Comparison of ENCODE assay signal across 18 cellular contexts in genomic region chr3:35790764-35791163, GRCh38.
"Had no signal": no experiment of that assay in that cellular context is flagged by ENCODE, and none has a peak within 500 bp of the region (broad histone marks: within the 10 kb centered on the region; RNA-seq: fewer than 3 reads in every experiment).

No MANE protein-coding gene starts in this region.

- ATAC-seq: foreskin keratinocyte, gastroesophageal sphincter, heart left ventricle, left colon, left lung, left ventricle myocardium superior, lower lobe of right lung, mucosa of descending colon had no signal

- DNase-seq: dermis blood vessel endothelial cell; dorsolateral prefrontal cortex; effector CD4-positive, alpha-beta T cell; effector memory CD4-positive, alpha-beta T cell; foreskin keratinocyte; heart left ventricle; hypothalamus; immature natural killer cell; islet precursor cell; kidney; kidney glomerular epithelial cell; left colon; left lung; left ventricle myocardium superior; lower lobe of right lung; mesenchymal stem cell; mucosa of descending colon had no signal
